Comparison of ENCODE assay signal across 13 cellular contexts in genomic region chr11:13984616-13985474, GRCh38. TPM values are rescaled to one million over a fixed set of nuclear protein-coding genes. Genes with fewer than 3 reads are reported as not detected.
A peak's percentile ranks its signal among the peaks of the same experiment; 100 is the strongest.
DNase-seq lines count a peak whose midpoint lies in the region; ATAC-seq and TF ChIP-seq lines count a peak whose summit lies in the region.
"Had no signal": no experiment of that assay in that cellular context is flagged by ENCODE, and none has a peak within 500 bp of the region (broad histone marks: within the 10 kb centered on the region; RNA-seq: fewer than 3 reads in every experiment).

No MANE protein-coding gene starts in this region.

- ATAC-seq in RWPE2 (ENCODE audit: low read depth) (peak; percentile 36; the same call in 1 of the 3 replicates), gastroesophageal sphincter (no peak), HG03159 (IDR thresholded peaks at IDR 0.05; ENCODE audit: unreplicated experiment) (no peak)
- ATAC-seq: activated CD8-positive, alpha-beta T cell treated with anti-CD3 and anti-CD28 coated beads for 36 hours had no signal

- H2AFZ ChIP-seq in smooth muscle cell (ENCODE audit: low read depth), result no peak overlapping the region

- peaks cover 30% of the 10 kb centered on the region for H3F3A ChIP-seq in smooth muscle cell (ENCODE audit: low read depth)

- DNase-seq in GM04503 (ENCODE audit: low read depth), result peak; percentile 78
- DNase-seq in RWPE2 (ENCODE audit: low spot score), result no peak
- no peak for DNase-seq in smooth muscle cell (lab: John Stamatoyannopoulos, UW; ENCODE audit: unreplicated experiment)
- DNase-seq in NOMO-1 treated with DMSO at 0.1 percent for 48 hours (lab: John Stamatoyannopoulos, UW; ENCODE audit: unreplicated experiment), result no peak
- no peak for DNase-seq in mesenteric fat pad (ENCODE audit: low spot score)
- DNase-seq in NCI-H1436 (lab: John Stamatoyannopoulos, UW), result no peak
- DNase-seq: activated CD8-positive, alpha-beta T cell treated with anti-CD3 and anti-CD28 coated beads for 36 hours; activated naive CD4-positive, alpha-beta T cell treated with Interleukin-2 at 50 U/mL for 16 hours; glutamatergic neuron; mammary epithelial cell; NCI-H2029 treated with DMSO at 0.1 percent for 48 hours had no signal

- no peak for TF ChIP-seq POLR2A in gastroesophageal sphincter (IDR thresholded peaks at IDR 0.05)

- peak overlapping the region; percentile 78 for H3K4me2 ChIP-seq in smooth muscle cell

- H4K20me1 ChIP-seq in smooth muscle cell (ENCODE audit: low read depth), result no peaks in the 10 kb centered on the region

- no peaks in the 10 kb centered on the region for H3K9me3 ChIP-seq in RWPE2 (ENCODE audit: severe bottlenecking)
- no peaks in the 10 kb centered on the region for H3K9me3 ChIP-seq in gastroesophageal sphincter
- H3K9me3 ChIP-seq in smooth muscle cell (replicated peaks; ENCODE audit: low read depth), result no peaks in the 10 kb centered on the region

- no peaks in the 10 kb centered on the region for H3K36me3 ChIP-seq in RWPE2 (ENCODE audit: low read depth)
- H3K36me3 ChIP-seq in gastroesophageal sphincter, result no peaks in the 10 kb centered on the region
- H3K36me3 ChIP-seq in smooth muscle cell (ENCODE audit: low read depth), result no peaks in the 10 kb centered on the region

- H3K4me1 ChIP-seq in RWPE2 (ENCODE audit: insufficient read depth, poor library complexity, severe bottlenecking), result no peaks in the 10 kb centered on the region
- H3K4me1 ChIP-seq in gastroesophageal sphincter, result peaks cover 3 to 46% (median 6%) of the 10 kb centered on the region in 3 donors
- H3K4me1 ChIP-seq in smooth muscle cell (ENCODE audit: low read depth), result peaks cover 6% of the 10 kb centered on the region

- 39 to 47% methylated on average over 4 of the region's 4 CpGs for WGBS in gastroesophageal sphincter (ENCODE audit: low coverage in 1 of 2), 2 donors
- 27% methylated on average over 4 of the region's 4 CpGs for WGBS in smooth muscle cell (ENCODE audit: low lambda C conversion rate)

- TF ChIP-seq CTCF in RWPE2 (IDR thresholded peaks at IDR 0.05; ENCODE audit: poor library complexity, severe bottlenecking), result no peak
- no peak for TF ChIP-seq CTCF in gastroesophageal sphincter (IDR thresholded peaks at IDR 0.05)
- TF ChIP-seq CTCF in smooth muscle cell (IDR thresholded peaks at IDR 0.05; ENCODE audit: borderline replicate concordance, insufficient read depth, poor library complexity, severe bottlenecking), result no peak

- H3K79me2 ChIP-seq in smooth muscle cell (ENCODE audit: low read depth), result peaks cover 12% of the 10 kb centered on the region

- H3K4me3 ChIP-seq in RWPE2 (ENCODE audit: severe bottlenecking) (no peak overlapping the region), gastroesophageal sphincter (no peak overlapping the region), smooth muscle cell (no peak overlapping the region)

- TF ChIP-seq EP300 in gastroesophageal sphincter (IDR thresholded peaks at IDR 0.05), result no peak

- peak overlapping the region; percentile 74 for H3K9ac ChIP-seq in smooth muscle cell (ENCODE audit: low read depth)

- H3K27me3 ChIP-seq in RWPE2 (ENCODE audit: insufficient read depth, poor library complexity, severe bottlenecking) (no peaks in the 10 kb centered on the region), gastroesophageal sphincter (no peaks in the 10 kb centered on the region), smooth muscle cell (ENCODE audit: low read depth) (no peaks in the 10 kb centered on the region)

- H3K27ac ChIP-seq in RWPE2 (ENCODE audit: poor library complexity, severe bottlenecking) (no peak overlapping the region), gastroesophageal sphincter (peak overlapping the region; percentile 74 to 90 (median 77)), smooth muscle cell (ENCODE audit: low read depth) (peak overlapping the region; percentile 94)

RNA-seq across cellular contexts. Expression of gene SPON1, which starts 22.3 kb away (rescaled TPM):
- total RNA-seq in gastroesophageal sphincter (100 to 1,000 TPM in 1 of 4 donors, 10 to 100 TPM in 3; 11.0 to 121 (median 64.6) TPM), smooth muscle cell (38.0 and 58.8 TPM in 2 replicates), mesenteric fat pad (123 TPM)
- polyA plus RNA-seq in smooth muscle cell, result 21.3 and 40.6 TPM in 2 replicates
- polyA plus RNA-seq: mammary epithelial cell had no signal
